9 cellular contexts compared by ENCODE assay signal in the genomic region with DNA sequence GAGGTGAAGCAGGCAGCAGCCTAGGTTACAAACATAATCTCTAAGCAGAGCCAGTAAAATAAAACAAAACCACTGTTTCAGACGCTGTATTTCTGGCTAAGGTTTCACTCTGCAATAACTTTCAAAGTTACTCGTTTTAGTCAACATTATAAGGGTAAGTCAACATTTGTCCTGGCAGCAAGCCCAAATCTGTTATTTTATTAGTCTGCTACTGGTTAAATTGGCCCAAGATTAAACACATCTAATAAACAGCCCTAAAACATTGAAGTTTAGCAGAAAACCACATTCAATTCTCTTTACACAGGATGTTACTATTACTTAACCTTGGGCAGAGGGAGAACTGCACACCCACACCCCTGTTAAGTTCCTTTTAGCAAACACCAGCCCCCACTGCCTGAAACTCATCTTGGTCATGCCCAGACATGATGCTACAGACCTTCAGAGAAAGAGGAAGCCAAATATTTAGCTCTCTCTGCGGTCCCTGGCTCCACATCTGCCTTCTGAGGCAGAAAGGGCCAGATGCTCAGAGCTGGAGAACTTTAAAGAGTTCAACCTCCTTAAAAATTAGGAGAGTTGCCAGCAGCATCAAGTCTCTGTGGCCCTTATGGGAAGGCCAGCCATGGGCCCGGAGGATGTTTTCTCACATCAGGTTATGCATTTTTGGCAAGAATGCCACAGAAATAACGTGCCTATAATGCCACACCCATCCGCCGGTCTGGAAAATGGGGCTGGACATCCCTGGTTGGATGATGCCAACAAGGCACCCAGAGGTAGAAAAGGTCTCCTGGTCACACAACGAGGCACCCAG. TPM values are rescaled to one million over a fixed set of nuclear protein-coding genes. Genes with fewer than 3 reads are reported as not detected.
A peak's percentile ranks its signal among the peaks of the same experiment; 100 is the strongest.
DNase-seq lines count a peak whose midpoint lies in the region; ATAC-seq and TF ChIP-seq lines count a peak whose summit lies in the region.
"Had no signal": no experiment of that assay in that cellular context is flagged by ENCODE, and none has a peak within 500 bp of the region (broad histone marks: within the 10 kb centered on the region; RNA-seq: fewer than 3 reads in every experiment).

No MANE protein-coding gene starts in this region.

- H3K4me3 ChIP-seq in foreskin fibroblast (ENCODE audit: low read depth in 1 of 2, low read length in 2 of 2) = no peak overlapping the region
- H3K4me3 ChIP-seq: ovary had no signal

- in situ Hi-C loops in GM18951 (cut with MboI; ENCODE audit: low sequenced_read_pairs, unreplicated experiment) = no loop called here

- peak; percentile 98 for ATAC-seq in HG03135 (IDR thresholded peaks at IDR 0.05; ENCODE audit: unreplicated experiment)

- peak; percentile 20 for TF ChIP-seq POLR2A in GM18951 (IDR thresholded peaks at IDR 0.05; ENCODE audit: extremely low read depth, insufficient read depth, insufficient read length)

- peak; percentile 15 for DNase-seq in A172 (ENCODE audit: low spot score)
- peak; percentile 98 to 99 for DNase-seq in NOMO-1 (lab: John Stamatoyannopoulos, UW; ENCODE audit: unreplicated experiment in 2 of 2)
- DNase-seq in activated T-helper 1 cell treated with Interleukin-2 at 50 U/mL for 16 hours (ENCODE audit: low read depth) = peak; percentile 57
- peak; percentile 51 to 86 for DNase-seq in foreskin fibroblast
- peak; percentile 52 for DNase-seq in putamen (ENCODE audit: low spot score)
- no peak for DNase-seq in cortex of kidney (lab: John Stamatoyannopoulos, UW)

- TF ChIP-seq CTCF in foreskin fibroblast (IDR thresholded peaks at IDR 0.05; ENCODE audit: low read depth, low read length) = no peak

RNA-seq across cellular contexts. Expression of a gene that starts 17.9 kb away (rescaled TPM):
- 10.4 and 14.4 TPM in 2 replicates for total RNA-seq in A172 (2014; rRNA removed; shearing (Covaris generic))
